Comparison of ENCODE assay signal across 8 cellular contexts in the genomic region with DNA sequence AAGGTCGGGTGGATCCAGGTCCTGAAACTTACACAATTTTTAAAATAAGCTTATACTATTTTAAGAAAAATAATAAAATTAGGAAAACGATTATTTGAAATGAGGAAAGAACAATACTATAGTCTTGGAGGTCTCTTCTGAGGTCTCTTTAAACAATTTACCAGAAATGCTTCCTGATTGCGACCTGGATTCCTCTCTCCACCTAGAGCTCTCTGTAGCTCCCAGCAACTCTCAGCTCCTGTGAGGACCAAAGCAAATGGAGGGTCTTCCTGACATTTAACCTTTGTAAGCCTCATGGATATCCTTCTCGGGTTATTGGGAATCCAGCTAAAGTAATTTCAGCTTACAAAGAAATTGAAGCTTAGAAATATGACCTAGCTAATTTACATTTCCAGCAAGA. TPM values are rescaled to one million over a fixed set of nuclear protein-coding genes. Genes with fewer than 3 reads are reported as not detected.
DNase-seq lines count a peak whose midpoint lies in the region; ATAC-seq, FAIRE-seq and TF ChIP-seq lines count a peak whose summit lies in the region.

No MANE protein-coding gene starts in this region.

- no peak for ATAC-seq in activated naive CD8-positive, alpha-beta T cell treated with anti-CD3 and anti-CD28 coated beads, Interleukin-2, amount 10 ng/mL, durations not matched to agents 7 days and 5 days (ENCODE audit: low read depth)
- no peak for ATAC-seq in HG02798 (IDR thresholded peaks at IDR 0.05; ENCODE audit: poor library complexity, unreplicated experiment)

- peak overlapping the region; percentile 91 for H3K4me2 ChIP-seq in keratinocyte (ENCODE audit: control insufficient read depth, extremely low read depth, insufficient read depth, low read depth, low read length)

- dilution Hi-C loops in keratinocyte (cut with MboI; ENCODE audit: extremely low pct_ligation_motif_present, low sequenced_read_pairs), result no loop called here

- no peaks in the 10 kb centered on the region for H4K20me1 ChIP-seq in keratinocyte (ENCODE audit: control insufficient read depth, extremely low read depth, insufficient read depth, low read length)

- H3K27ac Mint-ChIP-seq in activated naive CD8-positive, alpha-beta T cell treated with anti-CD3 and anti-CD28 coated beads, Interleukin-2, amount 10 ng/mL, durations not matched to agents 7 days and 5 days, result no peak overlapping the region

- H3K79me2 ChIP-seq in keratinocyte (ENCODE audit: control insufficient read depth, insufficient read depth, low read length), result no peaks in the 10 kb centered on the region

- FAIRE-seq in keratinocyte (lab: Jason Lieb, UNC), result no peak

- H2AFZ ChIP-seq in keratinocyte (ENCODE audit: control insufficient read depth, low read length), result peak overlapping the region; percentile 96

- DNase-seq in NCI-H748 (lab: John Stamatoyannopoulos, UW; ENCODE audit: unreplicated experiment) (peak; percentile 14), NCI-H748 treated with DMSO at 0.1 percent for 48 hours (lab: John Stamatoyannopoulos, UW) (no peak), keratinocyte (ENCODE audit: low read depth, low spot score) (no peak), NCI-H1930 (lab: John Stamatoyannopoulos, UW) (no peak), germinal center (ENCODE audit: low spot score) (no peak)
- DNase-seq in activated naive CD8-positive, alpha-beta T cell treated with anti-CD3 and anti-CD28 coated beads, Interleukin-2, amount 10 ng/mL, durations not matched to agents 7 days and 5 days, result no peak

- H3K36me3 ChIP-seq in keratinocyte (ENCODE audit: control insufficient read depth in 2 of 2, extremely low read depth in 1 of 2, insufficient read depth in 2 of 2, low read length in 2 of 2) (no peaks in the 10 kb centered on the region), subcutaneous abdominal adipose tissue (ENCODE audit: control insufficient read depth in 5 of 5, insufficient read depth in 5 of 5, low read length in 5 of 5) (peaks cover 0 to 3% (median 0%) of the 10 kb centered on the region in 5 donors)

- no peak for TF ChIP-seq CTCF in keratinocyte (optimal IDR thresholded peaks at IDR 0.05 in 1 of 3, IDR thresholded peaks at IDR 0.05 in 1 of 3, conservative IDR thresholded peaks at IDR 0.05 in 1 of 3; ENCODE audit: extremely low read depth in 1 of 3, insufficient read depth in 2 of 3, low read length in 3 of 3)

- H3K27me3 Mint-ChIP-seq in activated naive CD8-positive, alpha-beta T cell treated with anti-CD3 and anti-CD28 coated beads, Interleukin-2, amount 10 ng/mL, durations not matched to agents 7 days and 5 days, result no peaks in the 10 kb centered on the region

- H3K4me1 Mint-ChIP-seq in activated naive CD8-positive, alpha-beta T cell treated with anti-CD3 and anti-CD28 coated beads, Interleukin-2, amount 10 ng/mL, durations not matched to agents 7 days and 5 days, result peaks cover 9% of the 10 kb centered on the region

- H3K27me3 ChIP-seq in keratinocyte (ENCODE audit: control insufficient read depth, extremely low read depth, insufficient read depth, low read length) (no peaks in the 10 kb centered on the region), subcutaneous abdominal adipose tissue (ENCODE audit: control insufficient read depth in 5 of 5, insufficient read depth in 4 of 5, low read length in 5 of 5) (no peaks in the 10 kb centered on the region)

- no peaks in the 10 kb centered on the region for H3K9me1 ChIP-seq in keratinocyte (ENCODE audit: control insufficient read depth, extremely low read depth, insufficient read depth, low read length)

- H3K9me3 ChIP-seq in keratinocyte (ENCODE audit: control insufficient read depth, low read depth, low read length), result peaks cover 4% of the 10 kb centered on the region
- peaks cover 0 to 19% (median 13%) of the 10 kb centered on the region in 5 donors for H3K9me3 ChIP-seq in subcutaneous abdominal adipose tissue (ENCODE audit: control insufficient read depth in 5 of 5, low read length in 5 of 5)

- H3K9ac ChIP-seq in keratinocyte (ENCODE audit: control insufficient read depth, extremely low read depth, insufficient read depth, low read length) (peak overlapping the region; percentile 84), subcutaneous abdominal adipose tissue (ENCODE audit: low read length in 5 of 5) (peak overlapping the region; percentile 58 to 85 (median 84))

- H3K4me1 ChIP-seq in keratinocyte (ENCODE audit: control insufficient read depth, extremely low read depth, insufficient read depth, low read length), result peaks cover 5% of the 10 kb centered on the region
- peaks cover 0 to 14% (median 11%) of the 10 kb centered on the region in 5 donors for H3K4me1 ChIP-seq in subcutaneous abdominal adipose tissue (ENCODE audit: control insufficient read depth in 5 of 5, insufficient read depth in 5 of 5, low read length in 5 of 5)

- H3K4me3 Mint-ChIP-seq in activated naive CD8-positive, alpha-beta T cell treated with anti-CD3 and anti-CD28 coated beads, Interleukin-2, amount 10 ng/mL, durations not matched to agents 7 days and 5 days, result peak overlapping the region; percentile 99

- H3K36me3 Mint-ChIP-seq in activated naive CD8-positive, alpha-beta T cell treated with anti-CD3 and anti-CD28 coated beads, Interleukin-2, amount 10 ng/mL, durations not matched to agents 7 days and 5 days, result peaks cover 6% of the 10 kb centered on the region

- H3K9me3 Mint-ChIP-seq in activated naive CD8-positive, alpha-beta T cell treated with anti-CD3 and anti-CD28 coated beads, Interleukin-2, amount 10 ng/mL, durations not matched to agents 7 days and 5 days, result peaks cover 7% of the 10 kb centered on the region

- peak overlapping the region; percentile 65 to 93 (median 89) for H3K4me3 ChIP-seq in keratinocyte (ENCODE audit: control insufficient read depth in 2 of 3, extremely low read depth in 1 of 3, insufficient read depth in 2 of 3, low read depth in 1 of 3, low read length in 3 of 3)
- H3K4me3 ChIP-seq in subcutaneous abdominal adipose tissue (ENCODE audit: low read depth in 1 of 5, low read length in 5 of 5), result peak overlapping the region; percentile 83 to 96 (median 95)

- POLR2A ChIA-PET in activated naive CD8-positive, alpha-beta T cell treated with anti-CD3 and anti-CD28 coated beads, Interleukin-2, amount 10 ng/mL, durations not matched to agents 7 days and 5 days (lab: Charles Lee), result interaction anchor here (0.6 to 1.4 kb wide), 3 partner anchors 54 to 235 kb away, joined by 3 to 5 read pairs (median 3); no protein-coding TSS in a partner anchor

- H3K27ac ChIP-seq in keratinocyte (ENCODE audit: control insufficient read depth, insufficient read depth, low read length) (peak overlapping the region; percentile 62), subcutaneous abdominal adipose tissue (ENCODE audit: low read depth, low read length) (peak overlapping the region; percentile 60)

RNA-seq across cellular contexts. Expression of a gene that starts 0.9 kb away (rescaled TPM):
- total RNA-seq in activated naive CD8-positive, alpha-beta T cell treated with anti-CD3 and anti-CD28 coated beads, Interleukin-2, amount 10 ng/mL, durations not matched to agents 7 days and 5 days, result 1 to 10 TPM; 2.6 to 2.7 TPM
- polyA plus RNA-seq in keratinocyte, result 0.76 to 1.4 TPM (median 0.85 TPM) in 3 replicates
- 1.4 TPM for polyA plus RNA-seq in keratinocyte (2011; ENCODE audit: low read depth)
- 0.39 and 0.72 TPM in 2 replicates for polyA plus RNA-seq in keratinocyte (2011; cell fraction: cytosol; rRNA removed)
- 1.9 and 2.5 TPM in 2 replicates for polyA plus RNA-seq in keratinocyte (2011; cell fraction: nucleus; rRNA removed)
- 0.79 and 1.0 TPM in 2 replicates for polyA plus RNA-seq in keratinocyte (2012; ENCODE audit: low replicate concordance)
- polyA minus RNA-seq in keratinocyte, result 0.30 to 1.7 TPM (median 1.2 TPM) in 3 replicates
- 1.3 TPM for polyA minus RNA-seq in keratinocyte (2011; cell fraction: cytosol; rRNA and poly(A)+ RNA removed)
- 3.6 and 7.0 TPM in 2 replicates for polyA minus RNA-seq in keratinocyte (2011; cell fraction: nucleus; rRNA and poly(A)+ RNA removed)

RNA-seq across cellular contexts. Expression of a gene that starts 5.8 kb away (rescaled TPM):
- total RNA-seq in activated naive CD8-positive, alpha-beta T cell treated with anti-CD3 and anti-CD28 coated beads, Interleukin-2, amount 10 ng/mL, durations not matched to agents 7 days and 5 days, result under 1 TPM in 1 of 2 experiments, not detected in 1; 0.47 TPM
- polyA plus RNA-seq in keratinocyte, result 0.06 to 0.89 TPM (median 0.33 TPM) in 3 replicates
- polyA plus RNA-seq in keratinocyte (2011; ENCODE audit: low read depth), result 1.00 TPM
- polyA plus RNA-seq in keratinocyte (2011; cell fraction: cytosol; rRNA removed), result 0.40 and 0.61 TPM in 2 replicates
- 0.14 TPM in 1 of 2 replicates, not detected in the other for polyA plus RNA-seq in keratinocyte (2011; cell fraction: nucleus; rRNA removed)
- polyA plus RNA-seq in keratinocyte (2012; ENCODE audit: low replicate concordance), result 1.2 and 1.4 TPM in 2 replicates
- not detected in 3 replicates for polyA minus RNA-seq in keratinocyte
- not detected for polyA minus RNA-seq in keratinocyte (2011; cell fraction: cytosol; rRNA and poly(A)+ RNA removed)
- not detected in 2 replicates for polyA minus RNA-seq in keratinocyte (2011; cell fraction: nucleus; rRNA and poly(A)+ RNA removed)

RNA-seq across cellular contexts. Expression of a gene that starts 51.2 kb away (rescaled TPM):
- not detected for total RNA-seq in activated naive CD8-positive, alpha-beta T cell treated with anti-CD3 and anti-CD28 coated beads, Interleukin-2, amount 10 ng/mL, durations not matched to agents 7 days and 5 days
- 1.4 to 3.4 TPM (median 3.0 TPM) in 3 replicates for polyA plus RNA-seq in keratinocyte
- not detected for polyA plus RNA-seq in keratinocyte (2011; ENCODE audit: low read depth)
- polyA plus RNA-seq in keratinocyte (2011; cell fraction: cytosol; rRNA removed), result 3.7 and 6.4 TPM in 2 replicates
- polyA plus RNA-seq in keratinocyte (2011; cell fraction: nucleus; rRNA removed), result 3.0 and 4.3 TPM in 2 replicates
- 2.9 TPM in 1 of 2 replicates, not detected in the other for polyA plus RNA-seq in keratinocyte (2012; ENCODE audit: low replicate concordance)
- 0.20 to 0.90 TPM in 2 of 3 replicates, not detected in the other for polyA minus RNA-seq in keratinocyte
- polyA minus RNA-seq in keratinocyte (2011; cell fraction: cytosol; rRNA and poly(A)+ RNA removed), result 1.3 TPM
- 1.7 and 2.2 TPM in 2 replicates for polyA minus RNA-seq in keratinocyte (2011; cell fraction: nucleus; rRNA and poly(A)+ RNA removed)
